Comparison of ENCODE assay signal across 19 cellular contexts in genomic region chr6:105789935-105790334, GRCh38.
"Had no signal": no experiment of that assay in that cellular context is flagged by ENCODE, and none has a peak within 500 bp of the region (broad histone marks: within the 10 kb centered on the region; RNA-seq: fewer than 3 reads in every experiment).

No MANE protein-coding gene starts in this region.

- H3K36me3 ChIP-seq: esophagus muscularis mucosa, right lobe of liver, spleen, tibial artery, upper lobe of left lung, uterus had no signal

- ATAC-seq: foreskin keratinocyte; left colon; left ventricle myocardium superior; psoas muscle; right lobe of liver; stimulated activated memory B cell treated with anti-CD40 and anti-IgM and Interleukin-4, amounts not matched to agents 10 μg/mL and 1 μg/mL and 100 μg/mL, for 72 hours had no signal

- H3K4me3 ChIP-seq: esophagus muscularis mucosa, lung, psoas muscle, right lobe of liver, spleen, tibial artery, upper lobe of left lung, uterus had no signal

- H3K9me3 ChIP-seq: esophagus muscularis mucosa, psoas muscle, right lobe of liver, spleen, tibial artery, upper lobe of left lung, uterus had no signal

- H3K27ac ChIP-seq: esophagus muscularis mucosa, foreskin keratinocyte, psoas muscle, right lobe of liver, tibial artery, upper lobe of left lung, uterus had no signal

- H3K27me3 ChIP-seq: esophagus muscularis mucosa, foreskin keratinocyte, right lobe of liver, spleen, tibial artery, upper lobe of left lung, uterus had no signal

- DNase-seq: effector memory CD4-positive, alpha-beta T cell; foreskin keratinocyte; left colon; left ventricle myocardium superior; mesenchymal stem cell; midbrain; psoas muscle; retina; right lobe of liver; spleen; stimulated activated CD4-positive, alpha-beta T cell treated with anti-CD3 and anti-CD28 coated beads, Interleukin-15, amount 100 ng/mL, for 24 hours; stimulated activated CD4-positive, alpha-beta T cell treated with anti-CD3 and anti-CD28 coated beads, Interleukin-1b, Interleukin-23, amount 100 ng/mL, for 48 hours; stimulated activated CD4-positive, alpha-beta T cell treated with anti-CD3 and anti-CD28 coated beads, Interleukin-4, amount 100 ng/mL, for 24 hours; tibial artery; upper lobe of left lung; uterus had no signal

- H3K4me1 ChIP-seq: uterus had no signal
